In the genomic region with DNA sequence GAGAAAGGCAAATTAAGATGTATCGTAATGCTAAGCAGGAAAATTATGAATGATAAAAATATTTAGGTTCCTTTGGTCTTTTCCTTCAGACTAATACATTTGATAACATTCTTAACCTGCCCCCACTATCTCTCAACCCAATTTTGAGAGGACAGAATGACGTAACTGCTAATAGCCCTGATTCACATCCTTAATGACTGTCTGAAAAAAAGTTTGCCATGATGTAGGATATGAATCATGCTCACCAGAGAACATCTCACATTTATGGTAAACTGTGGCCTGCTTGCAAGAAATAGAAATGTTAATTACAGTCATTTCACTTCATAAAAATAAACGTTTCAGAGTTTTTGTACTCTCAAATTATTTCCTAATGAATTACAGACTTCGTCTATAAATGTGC, we compare ENCODE assay signal across 18 cellular contexts.
DNase-seq lines count a peak whose midpoint lies in the region; ATAC-seq lines count a peak whose summit lies in the region.
"Had no signal": no experiment of that assay in that cellular context is flagged by ENCODE, and none has a peak within 500 bp of the region (broad histone marks: within the 10 kb centered on the region; RNA-seq: fewer than 3 reads in every experiment).

No MANE protein-coding gene starts in this region.

- peak; percentile 73 for DNase-seq in EL
- peak; percentile 78 for DNase-seq in RPMI7951 (ENCODE audit: low read depth)
- no peak for DNase-seq in epithelial cell of prostate (ENCODE audit: low read depth, low spot score)
- DNase-seq in non-pigmented ciliary epithelial cell (ENCODE audit: low read depth), result peak; percentile 53
- DNase-seq in NCI-H146 treated with DMSO at 0.1 percent for 48 hours (lab: John Stamatoyannopoulos, UW; ENCODE audit: unreplicated experiment), result no peak
- DNase-seq in pons (ENCODE audit: low spot score), result no peak
- DNase-seq: activated CD4-positive, alpha-beta memory T cell treated with anti-CD3 and anti-CD28 coated beads for 36 hours; AML-193; foreskin melanocyte; GOT3; NCI-H1048; right cardiac atrium; stimulated activated CD4-positive, alpha-beta T cell treated with anti-CD3 and anti-CD28 coated beads, Interleukin-4, amount 100 ng/mL, for 24 hours; transverse colon had no signal

- ATAC-seq in HG03571 (IDR thresholded peaks at IDR 0.05; ENCODE audit: unreplicated experiment) (no peak), HG03457 (IDR thresholded peaks at IDR 0.05; ENCODE audit: unreplicated experiment) (no peak)
- ATAC-seq: right cardiac atrium had no signal

- H3K27ac ChIP-seq in epithelial cell of prostate, result peak overlapping the region; percentile 56
- H3K27ac ChIP-seq: coronary artery, SK-N-MC, transverse colon had no signal

Comparison
In these comparisons a context has a peak if more than half of its experiments do, and no peak if none do; other contexts are left out.
1. DNase-seq: peak in EL (single experiment), RPMI7951 (single experiment) and non-pigmented ciliary epithelial cell (single experiment); none in epithelial cell of prostate (single experiment), NCI-H146 treated with DMSO at 0.1 percent for 48 hours (single experiment) and pons (single experiment).